In genomic region chr16:89822188-89823086, GRCh38 we compare ENCODE assay signal across 11 cellular contexts. TPM values are rescaled to one million over a fixed set of nuclear protein-coding genes. Genes with fewer than 3 reads are reported as not detected.
DNase-seq lines count a peak whose midpoint lies in the region; ATAC-seq, FAIRE-seq and TF ChIP-seq lines count a peak whose summit lies in the region.
"Had no signal": no experiment of that assay in that cellular context is flagged by ENCODE, and none has a peak within 500 bp of the region (broad histone marks: within the 10 kb centered on the region; RNA-seq: fewer than 3 reads in every experiment).

No MANE protein-coding gene starts in this region.

- FAIRE-seq in urothelium cell line (lab: Jason Lieb, UNC) = no peak

- intact Hi-C loops in left cardiac atrium (cut with DNase I) = no loop called here

- no peak overlapping the region for H3K4me3 ChIP-seq in mucosa of rectum (ENCODE audit: low read length in 2 of 2)

- no peaks in the 10 kb centered on the region for H3K36me3 ChIP-seq in mucosa of rectum (ENCODE audit: control insufficient read depth in 2 of 2, insufficient read depth in 2 of 2, low read length in 2 of 2)

- H3K9me3 ChIP-seq in mucosa of rectum (ENCODE audit: control insufficient read depth in 2 of 2, low read length in 2 of 2) = no peaks in the 10 kb centered on the region

- ATAC-seq in HG02610 (IDR thresholded peaks at IDR 0.05; ENCODE audit: unreplicated experiment) (no peak), left cardiac atrium (no peak)
- ATAC-seq: activated CD8-positive, alpha-beta T cell treated with anti-CD3 and anti-CD28 coated beads for 36 hours; right cardiac atrium had no signal

- DNase-seq in COR-L47 (lab: John Stamatoyannopoulos, UW) (peak; percentile 25), SW480 (ENCODE audit: low spot score) (peak; percentile 63), urothelium cell line (ENCODE audit: low spot score) (no peak), NCI-H187 (lab: John Stamatoyannopoulos, UW) (no peak), left cardiac atrium (no peak)

- no peak for TF ChIP-seq EP300 in Ishikawa (IDR thresholded peaks at IDR 0.05; ENCODE audit: borderline replicate concordance)

- peaks cover 17 to 26% of the 10 kb centered on the region in 2 donors for H3K4me1 ChIP-seq in mucosa of rectum (ENCODE audit: control insufficient read depth in 2 of 2, insufficient read depth in 2 of 2, low read length in 2 of 2)

- H3K27ac ChIP-seq in mucosa of rectum (ENCODE audit: low read depth in 2 of 2, low read length in 2 of 2) = peak overlapping the region; percentile 16 to 20
- H3K27ac ChIP-seq: C4-2B had no signal

- H3K27me3 ChIP-seq in mucosa of rectum (ENCODE audit: control insufficient read depth in 2 of 2, insufficient read depth in 2 of 2, low read length in 2 of 2) = no peaks in the 10 kb centered on the region

- TF ChIP-seq RAD21 in Ishikawa (IDR thresholded peaks at IDR 0.05; ENCODE audit: low read depth) = no peak

- no peak overlapping the region for H3K9ac ChIP-seq in mucosa of rectum (ENCODE audit: low read depth in 1 of 2, low read length in 2 of 2)

TF ChIP-seq in Ishikawa, 13 proteins besides CTCF, POLR2A, EP300 and RAD21:
- TF ChIP-seq MAX (IDR thresholded peaks at IDR 0.05) (peak; percentile 30; the same call in 1 of the 2 replicates), FOXM1 (IDR thresholded peaks at IDR 0.05; ENCODE audit: borderline replicate concordance, low read depth) (no peak)

RNA-seq across cellular contexts. Expression of gene SPIRE2, which starts 5.8 kb away (rescaled TPM):
- total RNA-seq in left cardiac atrium = 1 to 10 TPM; 1.2 to 2.0 TPM

RNA-seq across cellular contexts. Expression of gene FANCA, which starts 6.0 kb away (rescaled TPM):
- total RNA-seq in left cardiac atrium = 1 to 10 TPM; 3.6 to 4.4 TPM

RNA-seq across cellular contexts. Expression of gene TCF25, which starts 51.0 kb away (rescaled TPM):
- total RNA-seq in left cardiac atrium = 100 to 1,000 TPM in 1 of 2 donors, 10 to 100 TPM in 1; 85.7 to 131 TPM

Comparison
In these comparisons a context has a peak if more than half of its experiments do, and no peak if none do; other contexts are left out.
1. DNase-seq: peak in COR-L47 (single experiment) and SW480 (single experiment); none in urothelium cell line (single experiment), NCI-H187 (0 of 2) and left cardiac atrium (single experiment).